In genomic region chr1:173930541-173930940, GRCh38 we compare ENCODE assay signal across 7 cellular contexts. TPM values are rescaled to one million over a fixed set of nuclear protein-coding genes. Genes with fewer than 3 reads are reported as not detected.
"Had no signal": no experiment of that assay in that cellular context is flagged by ENCODE, and none has a peak within 500 bp of the region (broad histone marks: within the 10 kb centered on the region; RNA-seq: fewer than 3 reads in every experiment).

No MANE protein-coding gene starts in this region.

RNA-seq across cellular contexts. Expression of gene SERPINC1, which starts 13.4 kb away (rescaled TPM):
- total RNA-seq: temporal lobe, thoracic aorta, thyroid gland, tibial nerve, upper lobe of right lung, urinary bladder, vagina had no signal
